In the genomic region with DNA sequence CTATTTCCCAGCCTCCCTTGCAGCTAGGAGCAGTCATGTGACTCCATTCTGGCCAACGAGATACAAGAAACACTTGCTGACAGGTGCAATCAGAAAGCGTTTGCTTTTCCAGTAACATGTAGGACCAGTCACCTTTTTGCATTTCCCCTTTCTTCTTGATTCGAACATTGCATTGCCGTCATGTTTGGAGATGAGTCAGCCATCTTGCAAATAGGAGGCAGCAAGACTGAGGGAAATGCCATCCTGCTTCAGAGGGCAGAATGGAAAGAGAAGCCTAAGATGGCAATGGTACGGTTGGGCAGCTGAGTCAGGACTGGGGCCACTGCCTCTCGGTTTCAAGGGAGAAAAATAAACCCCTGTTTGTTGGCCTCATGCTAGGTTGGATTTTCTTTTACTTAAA, we compare ENCODE assay signal across 29 cellular contexts. TPM values are rescaled to one million over a fixed set of nuclear protein-coding genes. Genes with fewer than 3 reads are reported as not detected.
"Had no signal": no experiment of that assay in that cellular context is flagged by ENCODE, and none has a peak within 500 bp of the region (broad histone marks: within the 10 kb centered on the region; RNA-seq: fewer than 3 reads in every experiment).

No MANE protein-coding gene starts in this region.

- ATAC-seq: activated naive CD8-positive, alpha-beta T cell treated with anti-CD3 and anti-CD28 coated beads, Interleukin-2, amount 50 U/mL, for 24 hours; left cardiac atrium; left ventricle myocardium superior; mucosa of descending colon; right cardiac atrium; WTC11 had no signal

- FAIRE-seq: keratinocyte had no signal

- H3K9me3 Mint-ChIP-seq: activated naive CD4-positive, alpha-beta T cell treated with anti-CD3 and anti-CD28 coated beads, Interleukin-2, amount 50 U/mL, for 24 hours had no signal

- H3K4me1 Mint-ChIP-seq: WTC11 had no signal

- H3K4me3 ChIP-seq: coronary artery, dorsolateral prefrontal cortex, mucosa of descending colon, testis, transverse colon had no signal

- DNase-seq: activated CD4-positive, alpha-beta T cell treated with anti-CD3 and anti-CD28 coated beads for 1 hour; activated CD4-positive, alpha-beta T cell treated with anti-CD3 and anti-CD28 coated beads, Interleukin-2, amount 50 U/mL, for 1 hour; activated CD8-positive, alpha-beta memory T cell treated with anti-CD3 and anti-CD28 coated beads for 24 hours; activated CD8-positive, alpha-beta memory T cell treated with anti-CD3 and anti-CD28 coated beads, Interleukin-2, amount 50 U/mL, for 4 hours; activated gamma-delta T cell; activated naive CD8-positive, alpha-beta T cell treated with anti-CD3 and anti-CD28 coated beads, Interleukin-2, amount 50 U/mL, for 24 hours; activated T-cell treated with anti-CD3 and anti-CD28 coated beads, Interleukin-2, amount 50 U/mL, for 1 hour; dorsolateral prefrontal cortex; effector memory CD4-positive, alpha-beta T cell; foreskin fibroblast; head of caudate nucleus; hippocampal formation; left cardiac atrium; left ventricle myocardium superior; mucosa of descending colon; posterior cingulate gyrus; right cardiac atrium; stimulated activated CD4-positive, alpha-beta T cell treated with anti-CD3 and anti-CD28 coated beads, Interleukin-2, amount 100 ng/mL, for 48 hours; stimulated activated naive CD8-positive, alpha-beta T cell treated with anti-CD3 and anti-CD28 coated beads, Interleukin-15, Interleukin-2, amounts not matched to agents 100 U/mL and 50 U/mL, for 24 hours; T-helper 2 cell; testis; transverse colon had no signal

- H3K4me3 Mint-ChIP-seq: activated naive CD4-positive, alpha-beta T cell treated with anti-CD3 and anti-CD28 coated beads, Interleukin-2, amount 50 U/mL, for 24 hours; activated naive CD8-positive, alpha-beta T cell treated with anti-CD3 and anti-CD28 coated beads, Interleukin-2, amount 50 U/mL, for 24 hours; activated T-helper 1 cell treated with anti-CD3 and anti-CD28 coated beads, Interleukin-12 subunit alpha, Interleukin-12 subunit beta, Interleukin-2, Interleukin-4 antibody, amounts not matched to agents 30 ng/mL and 10 ng/mL and 1 ng/mL, durations not matched to agents 14 hours and 24 hours and 36 hours; nephron; WTC11 had no signal

- H3K27ac Mint-ChIP-seq: activated naive CD4-positive, alpha-beta T cell treated with anti-CD3 and anti-CD28 coated beads, Interleukin-2, amount 50 U/mL, for 24 hours; activated naive CD8-positive, alpha-beta T cell treated with anti-CD3 and anti-CD28 coated beads, Interleukin-2, amount 50 U/mL, for 24 hours; activated T-helper 1 cell treated with anti-CD3 and anti-CD28 coated beads, Interleukin-12 subunit alpha, Interleukin-12 subunit beta, Interleukin-2, Interleukin-4 antibody, amounts not matched to agents 30 ng/mL and 10 ng/mL and 1 ng/mL, durations not matched to agents 14 hours and 24 hours and 36 hours; nephron; WTC11 had no signal

RNA-seq across cellular contexts. Expression of a gene that starts 34.5 kb away (rescaled TPM):
- total RNA-seq: myocyte had no signal
